In genomic region chr13:53382008-53382407, GRCh38 we compare ENCODE assay signal across 19 cellular contexts.
A peak's percentile ranks its signal among the peaks of the same experiment; 100 is the strongest.
DNase-seq lines count a peak whose midpoint lies in the region; ATAC-seq and TF ChIP-seq lines count a peak whose summit lies in the region.
"Had no signal": no experiment of that assay in that cellular context is flagged by ENCODE, and none has a peak within 500 bp of the region (broad histone marks: within the 10 kb centered on the region; RNA-seq: fewer than 3 reads in every experiment).

No MANE protein-coding gene starts in this region.

- no peak overlapping the region for H2BK5ac ChIP-seq in mesendoderm (ENCODE audit: low read length)

- no peak overlapping the region for H3K27ac ChIP-seq in mesendoderm (ENCODE audit: low read depth, low read length)
- H3K27ac ChIP-seq: HL-60, RWPE1 had no signal

- H3K79me2 ChIP-seq in mesendoderm (ENCODE audit: control insufficient read depth, insufficient read depth, low read length), result no peaks in the 10 kb centered on the region

- H4K5ac ChIP-seq in mesendoderm (ENCODE audit: low read length), result no peak overlapping the region

- DNase-seq in NCI-H1436 (lab: John Stamatoyannopoulos, UW) (peak; percentile 2), NCI-H1436 treated with DMSO at 0.1 percent for 48 hours (lab: John Stamatoyannopoulos, UW) (no peak), H7 (peak; percentile 6), WTC11 (ENCODE audit: low spot score) (peak; percentile 39), mesendoderm (peak; percentile 44)
- DNase-seq in activated naive CD4-positive, alpha-beta T cell treated with anti-CD3 and anti-CD28 coated beads, Interleukin-2, amount 10 ng/mL, durations not matched to agents 7 days and 5 days, result no peak
- DNase-seq: CD8-positive, alpha-beta T cell; Kasumi-1; NCI-H1105; NCI-H1930; NCI-H2227 treated with DMSO at 0.1 percent for 48 hours; NCI-H524; NK-92 treated with Interleukin-12 subunit alpha and Interleukin-12 subunit beta, amount 100 ng/mL, for 24 hours; PC-3 had no signal

- TF ChIP-seq CTCF in WTC11 (IDR thresholded peaks at IDR 0.05), result no peak

- no peaks in the 10 kb centered on the region for H3K27me3 ChIP-seq in H7 (ENCODE audit: control insufficient read depth, insufficient read depth, low read length)
- no peaks in the 10 kb centered on the region for H3K27me3 ChIP-seq in mesendoderm (ENCODE audit: insufficient read depth, low read length, poor library complexity)

- H3K4me3 ChIP-seq in H7 (ENCODE audit: insufficient read depth, low read depth, low read length), result no peak overlapping the region
- H3K4me3 ChIP-seq in mesendoderm (ENCODE audit: low read length), result no peak overlapping the region

- no peak overlapping the region for H3K27ac Mint-ChIP-seq in WTC11
- no peak overlapping the region for H3K27ac Mint-ChIP-seq in activated naive CD4-positive, alpha-beta T cell treated with anti-CD3 and anti-CD28 coated beads, Interleukin-2, amount 10 ng/mL, durations not matched to agents 7 days and 5 days
- H3K27ac Mint-ChIP-seq: CD8-positive, alpha-beta T cell; IgD-negative memory B cell had no signal

- H3K23ac ChIP-seq in mesendoderm (ENCODE audit: low read length), result no peak overlapping the region

- peaks cover 8% of the 10 kb centered on the region; the same call in 1 of the 2 replicates for H3K9me3 Mint-ChIP-seq in WTC11
- peaks cover 5% of the 10 kb centered on the region for H3K9me3 Mint-ChIP-seq in activated naive CD4-positive, alpha-beta T cell treated with anti-CD3 and anti-CD28 coated beads, Interleukin-2, amount 10 ng/mL, durations not matched to agents 7 days and 5 days

- no peaks in the 10 kb centered on the region for H3K79me1 ChIP-seq in mesendoderm (ENCODE audit: low read length)

- H3K36me3 ChIP-seq in H7 (replicated peaks; ENCODE audit: control insufficient read depth, insufficient read depth, low read length) (no peaks in the 10 kb centered on the region), mesendoderm (ENCODE audit: control insufficient read depth, insufficient read depth, low read length) (no peaks in the 10 kb centered on the region)

- CTCF ChIA-PET in WTC11 (lab: Charles Lee), result interaction anchor here (0.6 to 1.3 kb wide), 10 partner anchors 8 to 132 kb away, joined by 3 to 11 read pairs (median 4); no protein-coding TSS in a partner anchor
- CTCF ChIA-PET in activated naive CD4-positive, alpha-beta T cell treated with anti-CD3 and anti-CD28 coated beads, Interleukin-2, amount 10 ng/mL, durations not matched to agents 7 days and 5 days (lab: Charles Lee), result no interaction called here

- WGBS in mesendoderm (ENCODE audit: extremely low coverage, insufficient coverage, low lambda C conversion rate), result no CpG with 5 or more reads among the region's 3 CpGs

- no peak overlapping the region for H2AK5ac ChIP-seq in mesendoderm (ENCODE audit: low read length)

- no peak overlapping the region for H3K18ac ChIP-seq in mesendoderm (ENCODE audit: low read length)

- H3K27me3 Mint-ChIP-seq in WTC11 (ENCODE audit: low read depth), result peaks cover 5% of the 10 kb centered on the region; the same call in 1 of the 2 replicates
- H3K27me3 Mint-ChIP-seq in activated naive CD4-positive, alpha-beta T cell treated with anti-CD3 and anti-CD28 coated beads, Interleukin-2, amount 10 ng/mL, durations not matched to agents 7 days and 5 days, result no peaks in the 10 kb centered on the region
- H3K27me3 Mint-ChIP-seq: IgD-negative memory B cell had no signal

- peaks cover 17% of the 10 kb centered on the region for H3K4me1 Mint-ChIP-seq in WTC11
- no peaks in the 10 kb centered on the region for H3K4me1 Mint-ChIP-seq in activated naive CD4-positive, alpha-beta T cell treated with anti-CD3 and anti-CD28 coated beads, Interleukin-2, amount 10 ng/mL, durations not matched to agents 7 days and 5 days
- H3K4me1 Mint-ChIP-seq: IgD-negative memory B cell had no signal

- H2BK120ac ChIP-seq in mesendoderm (ENCODE audit: low read depth, low read length), result no peak overlapping the region

- no peak overlapping the region for H3K4ac ChIP-seq in mesendoderm (ENCODE audit: low read depth, low read length)

- no peak overlapping the region for H4K8ac ChIP-seq in mesendoderm (ENCODE audit: low read depth, low read length)

- no peak overlapping the region for H3K56ac ChIP-seq in mesendoderm (ENCODE audit: low read length)

- H3K4me3 Mint-ChIP-seq in WTC11, result no peak overlapping the region
- no peak overlapping the region for H3K4me3 Mint-ChIP-seq in activated naive CD4-positive, alpha-beta T cell treated with anti-CD3 and anti-CD28 coated beads, Interleukin-2, amount 10 ng/mL, durations not matched to agents 7 days and 5 days
- H3K4me3 Mint-ChIP-seq: CD8-positive, alpha-beta T cell; IgD-negative memory B cell had no signal

- no peak overlapping the region for H3K4me2 ChIP-seq in mesendoderm (ENCODE audit: low read length)

- H2BK15ac ChIP-seq in mesendoderm (replicated peaks; ENCODE audit: low read depth), result no peak overlapping the region

- no peaks in the 10 kb centered on the region for H3K36me3 Mint-ChIP-seq in WTC11
- H3K36me3 Mint-ChIP-seq in activated naive CD4-positive, alpha-beta T cell treated with anti-CD3 and anti-CD28 coated beads, Interleukin-2, amount 10 ng/mL, durations not matched to agents 7 days and 5 days, result no peaks in the 10 kb centered on the region
- H3K36me3 Mint-ChIP-seq: CD8-positive, alpha-beta T cell had no signal

- POLR2A ChIA-PET in WTC11 (lab: Charles Lee), result interaction anchor here (0.6 kb wide), 1 partner anchor 127 kb away, joined by 4 read pairs; no protein-coding TSS in a partner anchor

- no peak overlapping the region for H3K9ac ChIP-seq in mesendoderm (ENCODE audit: low read length)

- ATAC-seq in WTC11 (peak; percentile 98), GM19395 (IDR thresholded peaks at IDR 0.05; ENCODE audit: unreplicated experiment) (no peak), GM19455 (IDR thresholded peaks at IDR 0.05; ENCODE audit: unreplicated experiment) (no peak)
- ATAC-seq: CD8-positive, alpha-beta T cell; PC-3 had no signal

- H3K4me1 ChIP-seq in mesendoderm (ENCODE audit: control insufficient read depth, low read depth, low read length), result no peaks in the 10 kb centered on the region

TF ChIP-seq in WTC11, 78 proteins besides CTCF, POLR2A, EP300 and RAD21 (continues in another document):
- TF ChIP-seq ZNF532 (CRISPR knock-in tag; IDR thresholded peaks at IDR 0.05; ENCODE audit: borderline replicate concordance), result no peak
- TF ChIP-seq, protein P1, sequence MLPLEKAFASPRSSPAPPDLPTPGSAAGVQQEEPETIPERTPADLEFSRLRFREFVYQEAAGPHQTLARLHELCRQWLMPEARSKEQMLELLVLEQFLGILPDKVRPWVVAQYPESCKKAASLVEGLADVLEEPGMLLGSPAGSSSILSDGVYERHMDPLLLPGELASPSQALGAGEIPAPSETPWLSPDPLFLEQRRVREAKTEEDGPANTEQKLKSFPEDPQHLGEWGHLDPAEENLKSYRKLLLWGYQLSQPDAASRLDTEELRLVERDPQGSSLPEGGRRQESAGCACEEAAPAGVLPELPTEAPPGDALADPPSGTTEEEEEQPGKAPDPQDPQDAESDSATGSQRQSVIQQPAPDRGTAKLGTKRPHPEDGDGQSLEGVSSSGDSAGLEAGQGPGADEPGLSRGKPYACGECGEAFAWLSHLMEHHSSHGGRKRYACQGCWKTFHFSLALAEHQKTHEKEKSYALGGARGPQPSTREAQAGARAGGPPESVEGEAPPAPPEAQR (CRISPR knock-in tag; IDR thresholded peaks at IDR 0.05), result no peak
- no peak for TF ChIP-seq IRF2 (CRISPR knock-in tag; IDR thresholded peaks at IDR 0.05; ENCODE audit: borderline replicate concordance, low read depth)
- no peak for TF ChIP-seq SMAD4 (CRISPR knock-in tag; IDR thresholded peaks at IDR 0.05)
- no peak for TF ChIP-seq IRF1 (CRISPR knock-in tag; IDR thresholded peaks at IDR 0.05)
- TF ChIP-seq, protein P2, sequence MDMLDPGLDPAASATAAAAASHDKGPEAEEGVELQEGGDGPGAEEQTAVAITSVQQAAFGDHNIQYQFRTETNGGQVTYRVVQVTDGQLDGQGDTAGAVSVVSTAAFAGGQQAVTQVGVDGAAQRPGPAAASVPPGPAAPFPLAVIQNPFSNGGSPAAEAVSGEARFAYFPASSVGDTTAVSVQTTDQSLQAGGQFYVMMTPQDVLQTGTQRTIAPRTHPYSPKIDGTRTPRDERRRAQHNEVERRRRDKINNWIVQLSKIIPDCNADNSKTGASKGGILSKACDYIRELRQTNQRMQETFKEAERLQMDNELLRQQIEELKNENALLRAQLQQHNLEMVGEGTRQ (CRISPR knock-in tag; IDR thresholded peaks at IDR 0.05), result no peak

Comparison
In these comparisons a context has a peak if more than half of its experiments do, and no peak if none do; other contexts are left out.
1. DNase-seq: peak in NCI-H1436 (single experiment), H7 (single experiment), WTC11 (single experiment) and mesendoderm (single experiment); none in NCI-H1436 treated with DMSO at 0.1 percent for 48 hours (single experiment) and activated naive CD4-positive, alpha-beta T cell treated with anti-CD3 and anti-CD28 coated beads, Interleukin-2, amount 10 ng/mL, durations not matched to agents 7 days and 5 days (single experiment).